In the genomic region with DNA sequence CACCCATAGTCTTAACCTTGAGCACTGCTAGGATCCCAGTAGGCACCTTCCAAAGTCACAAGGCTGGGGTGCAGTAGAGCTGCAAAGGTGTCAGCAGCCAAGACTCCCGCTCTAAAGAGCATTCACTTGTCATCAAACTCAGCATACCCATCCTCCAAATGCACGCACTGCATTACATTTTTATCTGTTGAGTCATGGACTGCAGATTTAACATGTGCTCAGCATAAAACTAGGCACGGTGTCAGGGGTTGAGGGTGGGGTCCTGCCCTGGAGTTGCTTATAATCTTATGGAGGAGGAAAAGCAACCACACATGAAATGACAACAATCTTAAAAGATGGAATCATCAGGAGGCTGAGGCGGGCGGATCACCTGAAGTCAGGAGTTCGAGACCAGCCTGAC, we compare ENCODE assay signal across 1 cellular context.
TF ChIP-seq lines count a peak whose summit lies in the region.

No MANE protein-coding gene starts in this region.

TF ChIP-seq in WTC11, 78 proteins besides CTCF, POLR2A, EP300 and RAD21 (continued from another document):
- no peak for TF ChIP-seq IRF1 (CRISPR knock-in tag; IDR thresholded peaks at IDR 0.05)
- no peak for TF ChIP-seq TEAD4 (CRISPR knock-in tag; IDR thresholded peaks at IDR 0.05)
- TF ChIP-seq, protein P1, sequence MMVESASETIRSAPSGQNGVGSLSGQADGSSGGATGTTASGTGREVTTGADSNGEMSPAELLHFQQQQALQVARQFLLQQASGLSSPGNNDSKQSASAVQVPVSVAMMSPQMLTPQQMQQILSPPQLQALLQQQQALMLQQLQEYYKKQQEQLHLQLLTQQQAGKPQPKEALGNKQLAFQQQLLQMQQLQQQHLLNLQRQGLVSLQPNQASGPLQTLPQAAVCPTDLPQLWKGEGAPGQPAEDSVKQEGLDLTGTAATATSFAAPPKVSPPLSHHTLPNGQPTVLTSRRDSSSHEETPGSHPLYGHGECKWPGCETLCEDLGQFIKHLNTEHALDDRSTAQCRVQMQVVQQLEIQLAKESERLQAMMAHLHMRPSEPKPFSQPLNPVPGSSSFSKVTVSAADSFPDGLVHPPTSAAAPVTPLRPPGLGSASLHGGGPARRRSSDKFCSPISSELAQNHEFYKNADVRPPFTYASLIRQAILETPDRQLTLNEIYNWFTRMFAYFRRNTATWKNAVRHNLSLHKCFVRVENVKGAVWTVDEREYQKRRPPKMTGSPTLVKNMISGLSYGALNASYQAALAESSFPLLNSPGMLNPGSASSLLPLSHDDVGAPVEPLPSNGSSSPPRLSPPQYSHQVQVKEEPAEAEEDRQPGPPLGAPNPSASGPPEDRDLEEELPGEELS (CRISPR knock-in tag; IDR thresholded peaks at IDR 0.05): no peak
- TF ChIP-seq MLX (CRISPR knock-in tag; IDR thresholded peaks at IDR 0.05): no peak
- no peak for TF ChIP-seq GABPB1 (CRISPR knock-in tag; IDR thresholded peaks at IDR 0.05)
- TF ChIP-seq IRF2 (CRISPR knock-in tag; IDR thresholded peaks at IDR 0.05; ENCODE audit: borderline replicate concordance, low read depth): no peak
- no peak for TF ChIP-seq RELA (CRISPR knock-in tag; IDR thresholded peaks at IDR 0.05; ENCODE audit: borderline replicate concordance)
